ENCODE assay signal across 16 cellular contexts in the genomic region with DNA sequence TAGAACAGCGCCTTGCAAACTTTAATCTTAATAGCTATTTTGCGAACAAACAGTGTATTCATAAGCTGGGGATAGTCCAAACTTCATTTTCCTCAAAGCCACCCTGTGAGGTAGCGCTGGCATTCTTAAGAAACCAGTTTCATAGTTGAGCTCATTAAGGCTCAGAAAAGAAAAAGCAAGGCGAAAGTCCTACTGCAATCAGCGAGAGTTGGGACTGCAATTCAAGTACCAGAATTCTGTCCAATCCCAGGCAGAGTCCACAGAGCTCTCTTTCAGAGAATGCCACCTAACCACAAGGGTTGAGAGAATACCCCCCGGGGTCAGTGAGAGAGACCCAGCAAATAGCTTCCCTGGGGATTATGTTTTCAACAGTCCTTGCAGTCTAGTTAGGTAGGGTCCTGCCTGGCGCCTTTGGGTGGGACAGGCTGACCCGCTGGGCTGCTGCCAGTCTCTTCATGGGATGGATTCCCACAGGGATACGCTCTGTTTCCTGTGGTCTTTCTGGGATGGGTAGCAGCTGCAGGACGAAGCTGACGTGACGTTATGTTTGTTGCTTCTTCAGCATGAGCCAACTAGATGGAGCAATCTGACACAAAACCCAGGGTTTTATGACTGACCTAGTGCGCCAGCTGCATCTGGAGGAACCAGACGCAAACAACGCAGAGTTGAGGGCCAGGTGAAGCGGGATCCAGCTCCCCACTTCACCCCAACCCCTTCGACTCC. TPM values are rescaled to one million over a fixed set of nuclear protein-coding genes. Genes with fewer than 3 reads are reported as not detected.
DNase-seq lines count a peak whose midpoint lies in the region; ATAC-seq and TF ChIP-seq lines count a peak whose summit lies in the region.
"Had no signal": no experiment of that assay in that cellular context is flagged by ENCODE, and none has a peak within 500 bp of the region (broad histone marks: within the 10 kb centered on the region; RNA-seq: fewer than 3 reads in every experiment).

No MANE protein-coding gene starts in this region.

- H3K27me3 ChIP-seq in MG63 (no peaks in the 10 kb centered on the region), trophoblast cell (ENCODE audit: insufficient read depth, low read length) (no peaks in the 10 kb centered on the region)

- H2BK12ac ChIP-seq in trophoblast cell (ENCODE audit: low read length): no peak overlapping the region

- H4K12ac ChIP-seq in trophoblast cell (ENCODE audit: low read depth, low read length): no peak overlapping the region

- H3K14ac ChIP-seq in trophoblast cell (ENCODE audit: low read length): no peak overlapping the region

- no peak overlapping the region for H3K4ac ChIP-seq in trophoblast cell (ENCODE audit: low read depth, low read length)

- H3K9me3 ChIP-seq in MG63: no peaks in the 10 kb centered on the region
- no peaks in the 10 kb centered on the region for H3K9me3 ChIP-seq in trophoblast cell (ENCODE audit: insufficient read depth, low read depth, low read length)
- H3K9me3 ChIP-seq: SK-N-SH had no signal

- no peak overlapping the region for H3K18ac ChIP-seq in trophoblast cell (ENCODE audit: low read length)

- no peaks in the 10 kb centered on the region for H3K79me2 ChIP-seq in trophoblast cell (ENCODE audit: control insufficient read depth, insufficient read depth, low read length, poor library complexity)

- H2BK5ac ChIP-seq in trophoblast cell (ENCODE audit: low read depth, low read length, poor library complexity): no peak overlapping the region

- H2AK5ac ChIP-seq in trophoblast cell (ENCODE audit: low read length): no peak overlapping the region

- DNase-seq in AG08395 (ENCODE audit: low spot score) (peak; percentile 78), MG63 (peak; percentile 65), foreskin fibroblast (peak; percentile 79 to 82), trophoblast cell (no peak), NCI-H526 treated with DMSO at 0.1 percent for 48 hours (lab: John Stamatoyannopoulos, UW) (no peak), NCI-H1105 (lab: John Stamatoyannopoulos, UW) (no peak)
- no peak for DNase-seq in activated CD8-positive, alpha-beta memory T cell treated with anti-CD3 and anti-CD28 coated beads, Interleukin-2, amount 50 U/mL, for 48 hours
- DNase-seq: central memory CD4-positive, alpha-beta T cell; DMS153; mesendoderm; nucleus accumbens; SK-N-SH; stimulated activated CD4-positive, alpha-beta T cell treated with anti-CD3 and anti-CD28 coated beads, Interleukin-12 subunit alpha, Interleukin-12 subunit beta, amount 100 ng/mL, for 4 hours had no signal

- H3K4me1 ChIP-seq in trophoblast cell (ENCODE audit: control insufficient read depth in 1 of 2, insufficient read depth in 2 of 2, low read length in 2 of 2): no peaks in the 10 kb centered on the region

- no peak overlapping the region for H3K4me2 ChIP-seq in trophoblast cell (ENCODE audit: low read length)
- H3K4me2 ChIP-seq: SK-N-SH had no signal

- no peak overlapping the region for H4K8ac ChIP-seq in trophoblast cell (ENCODE audit: low read depth, low read length)

- no peak overlapping the region for H3K23ac ChIP-seq in trophoblast cell (ENCODE audit: low read length)

- H4K91ac ChIP-seq in trophoblast cell (ENCODE audit: low read depth, low read length): no peak overlapping the region

- no CpG with 5 or more reads among the region's 17 CpGs for WGBS in trophoblast cell (ENCODE audit: extremely low coverage, insufficient coverage, insufficient read length)

- no peak for TF ChIP-seq CTCF in foreskin fibroblast (IDR thresholded peaks at IDR 0.05; ENCODE audit: low read depth, low read length)

- no peak for ATAC-seq in GM21423 (IDR thresholded peaks at IDR 0.05; ENCODE audit: unreplicated experiment)

- H3K27ac ChIP-seq in trophoblast cell (ENCODE audit: low read depth, low read length): no peak overlapping the region

- H3K4me3 ChIP-seq in MG63 (no peak overlapping the region), foreskin fibroblast (ENCODE audit: low read depth in 1 of 2, low read length in 2 of 2) (no peak overlapping the region), trophoblast cell (ENCODE audit: low read depth, low read length) (no peak overlapping the region)

- no peaks in the 10 kb centered on the region for H3K79me1 ChIP-seq in trophoblast cell (ENCODE audit: low read length)

- H3K36me3 ChIP-seq in MG63: peaks cover 98% of the 10 kb centered on the region
- H3K36me3 ChIP-seq in trophoblast cell (ENCODE audit: control insufficient read depth in 1 of 2, insufficient read depth in 2 of 2, low read length in 2 of 2): no peaks in the 10 kb centered on the region

- no peak overlapping the region for H2BK120ac ChIP-seq in trophoblast cell (ENCODE audit: insufficient read depth, low read length, poor library complexity)

- peak overlapping the region; percentile 57 for H3K9ac ChIP-seq in trophoblast cell (ENCODE audit: low read length)
- H3K9ac ChIP-seq: SK-N-SH had no signal

- no peak overlapping the region for H2AFZ ChIP-seq in trophoblast cell (ENCODE audit: insufficient read depth, low read length, poor library complexity)

RNA-seq across cellular contexts. Expression of a gene that starts 16.0 kb away (rescaled TPM):
- total RNA-seq in MG63 (2014; rRNA removed; shearing (Covaris generic); ENCODE audit: low replicate concordance): 79.2 and 110 TPM in 2 replicates
- polyA plus RNA-seq in trophoblast cell (2013): 1.4 and 1.9 TPM in 2 replicates
- total RNA-seq: activated CD8-positive, alpha-beta memory T cell treated with anti-CD3 and anti-CD28 coated beads for 36 hours had no signal
- polyA plus RNA-seq: IgD-negative memory B cell had no signal

Comparison
In these comparisons a context has a peak if more than half of its experiments do, and no peak if none do; other contexts are left out.
1. DNase-seq: peak in AG08395 (single experiment), MG63 (single experiment) and foreskin fibroblast (2 of 2); none in trophoblast cell (0 of 2), activated CD8-positive, alpha-beta memory T cell treated with anti-CD3 and anti-CD28 coated beads, Interleukin-2, amount 50 U/mL, for 48 hours (single experiment), NCI-H526 treated with DMSO at 0.1 percent for 48 hours (single experiment) and NCI-H1105 (single experiment).